ENCODE assay signal across 8 cellular contexts in the genomic region with DNA sequence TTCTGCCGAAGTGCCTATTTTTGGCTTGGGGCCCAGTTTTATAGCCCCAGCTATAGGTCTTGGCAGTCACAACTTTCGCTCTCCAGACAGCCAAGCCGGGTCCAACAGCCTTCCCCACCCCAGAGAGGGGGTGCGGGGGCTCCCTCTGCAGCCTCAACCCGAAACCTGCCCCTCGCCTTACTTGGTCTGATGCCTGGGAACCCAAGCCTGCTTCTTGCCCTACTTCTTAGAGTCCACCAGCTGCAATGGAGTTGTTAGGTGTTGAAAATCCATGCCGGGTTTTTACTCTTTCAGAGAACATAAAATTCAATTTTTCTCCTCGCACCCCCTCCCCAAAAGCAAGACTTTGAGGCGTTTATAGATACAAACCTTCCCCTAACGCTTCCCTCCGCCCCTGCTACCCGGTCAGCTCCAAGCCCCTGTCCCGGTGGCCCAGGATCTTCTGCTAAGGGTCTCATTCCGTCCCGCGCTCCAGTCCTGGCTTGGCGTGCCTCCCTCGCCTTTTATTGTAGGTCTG.
DNase-seq lines count a peak whose midpoint lies in the region; ATAC-seq, FAIRE-seq and TF ChIP-seq lines count a peak whose summit lies in the region.
"Not testable (repeated sequence)": the region's sequence is repeated elsewhere in the genome, so short reads cannot be mapped to it uniquely, and the experiment has no call there.

No MANE protein-coding gene starts in this region.

- TF ChIP-seq POLR2A in Peyer's patch (IDR thresholded peaks at IDR 0.05) = not testable (repeated sequence)

- H3K36me3 ChIP-seq in Peyer's patch; kidney epithelial cell (ENCODE audit: control insufficient read depth, insufficient read depth, low read length); trophoblast cell (ENCODE audit: control insufficient read depth in 1 of 2, insufficient read depth in 2 of 2, low read length in 2 of 2); aorta (ENCODE audit: control insufficient read depth in 1 of 2, insufficient read depth in 2 of 2, low read length in 1 of 2): not testable (repeated sequence)

- not testable (repeated sequence) for H3K27me3 ChIP-seq in Peyer's patch; trophoblast cell (ENCODE audit: insufficient read depth, low read length); aorta (ENCODE audit: control insufficient read depth in 1 of 2, insufficient read depth in 2 of 2, low read length in 1 of 2)
- H3K27me3 ChIP-seq in kidney epithelial cell (ENCODE audit: control insufficient read depth, insufficient read depth, low read length) = peaks cover 11% of the 10 kb centered on the region

- not testable (repeated sequence) for H3K36me3 Mint-ChIP-seq in activated T-helper 17 cell treated with anti-CD3 and anti-CD28 coated beads, Interleukin-2, amount 50 U/mL, for 72 hours (ENCODE audit: low read depth); endothelial cell (ENCODE audit: low read depth, unreplicated experiment)

- H2AK5ac ChIP-seq in trophoblast cell (ENCODE audit: low read length) = not testable (repeated sequence)

- peak; percentile 28 for FAIRE-seq in G401.6 (lab: Jason Lieb, UNC)

- H3K9ac ChIP-seq in trophoblast cell (ENCODE audit: low read length) = peak overlapping the region; percentile 81

- H3K9me3 ChIP-seq in Peyer's patch; trophoblast cell (ENCODE audit: insufficient read depth, low read depth, low read length); aorta (ENCODE audit: control insufficient read depth, low read length): not testable (repeated sequence)

- peak overlapping the region; percentile 54 for H2BK120ac ChIP-seq in trophoblast cell (ENCODE audit: insufficient read depth, low read length, poor library complexity)

- H3K27me3 Mint-ChIP-seq in activated T-helper 17 cell treated with anti-CD3 and anti-CD28 coated beads, Interleukin-2, amount 50 U/mL, for 72 hours = peaks cover 20% of the 10 kb centered on the region
- H3K27me3 Mint-ChIP-seq in endothelial cell (ENCODE audit: unreplicated experiment) = not testable (repeated sequence)

- H3K27ac ChIP-seq in Peyer's patch (peak overlapping the region; percentile 40 to 79 (median 70)), trophoblast cell (ENCODE audit: low read depth, low read length) (peak overlapping the region; percentile 82)
- H3K27ac ChIP-seq in aorta (ENCODE audit: low read depth in 1 of 2, low read length in 2 of 2) = not testable (repeated sequence)

- not testable (repeated sequence) for H2BK12ac ChIP-seq in trophoblast cell (ENCODE audit: low read length)

- H3K4me3 Mint-ChIP-seq in activated T-helper 17 cell treated with anti-CD3 and anti-CD28 coated beads, Interleukin-2, amount 50 U/mL, for 72 hours = peak overlapping the region; percentile 96
- H3K4me3 Mint-ChIP-seq in endothelial cell (ENCODE audit: unreplicated experiment) = peak overlapping the region; percentile 97

- peaks cover 11% of the 10 kb centered on the region for H3K4me1 Mint-ChIP-seq in activated T-helper 17 cell treated with anti-CD3 and anti-CD28 coated beads, Interleukin-2, amount 50 U/mL, for 72 hours
- H3K4me1 Mint-ChIP-seq in endothelial cell (ENCODE audit: unreplicated experiment) = peaks cover 12% of the 10 kb centered on the region

- peaks cover 0 to 37% (median 4%) of the 10 kb centered on the region in 4 donors for H3K4me1 ChIP-seq in Peyer's patch
- H3K4me1 ChIP-seq in trophoblast cell (ENCODE audit: control insufficient read depth in 1 of 2, insufficient read depth in 2 of 2, low read length in 2 of 2); aorta (ENCODE audit: control insufficient read depth in 1 of 2, insufficient read depth in 2 of 2, low read length in 2 of 2): not testable (repeated sequence)

- peaks cover 21% of the 10 kb centered on the region for H3K79me2 ChIP-seq in trophoblast cell (ENCODE audit: control insufficient read depth, insufficient read depth, low read length, poor library complexity)

- peak overlapping the region; percentile 73 for H2BK5ac ChIP-seq in trophoblast cell (ENCODE audit: low read depth, low read length, poor library complexity)

- H2AFZ ChIP-seq in trophoblast cell (ENCODE audit: insufficient read depth, low read length, poor library complexity) = peak overlapping the region; percentile 58

- H3K4me3 ChIP-seq in LNCaP clone FGC (ENCODE audit: low read depth, low read length) (peak overlapping the region; percentile 58), Peyer's patch (peak overlapping the region; percentile 62 to 96 (median 75)), kidney epithelial cell (ENCODE audit: low read depth, low read length) (peak overlapping the region; percentile 67), trophoblast cell (ENCODE audit: low read depth, low read length) (peak overlapping the region; percentile 76), aorta (ENCODE audit: low read length in 2 of 2) (peak overlapping the region in 1 of 2 donors; percentile 82)

- H3K9me3 Mint-ChIP-seq in activated T-helper 17 cell treated with anti-CD3 and anti-CD28 coated beads, Interleukin-2, amount 50 U/mL, for 72 hours; endothelial cell (ENCODE audit: unreplicated experiment): not testable (repeated sequence)

- H4K8ac ChIP-seq in trophoblast cell (ENCODE audit: low read depth, low read length) = peak overlapping the region; percentile 40

- DNase-seq in LNCaP clone FGC (ENCODE audit: low read depth) (peak; percentile 11), endothelial cell (ENCODE audit: low spot score) (peak; percentile 21)
- DNase-seq in Peyer's patch; kidney epithelial cell (ENCODE audit: low read depth); trophoblast cell; aorta: not testable (repeated sequence)

- peak overlapping the region; percentile 51 for H3K18ac ChIP-seq in trophoblast cell (ENCODE audit: low read length)

- intact Hi-C loops in aorta (cut with DNase I) = not testable (repeated sequence)

- peak overlapping the region; percentile 59 for H4K91ac ChIP-seq in trophoblast cell (ENCODE audit: low read depth, low read length)

- peak overlapping the region; percentile 79 for H3K4me2 ChIP-seq in trophoblast cell (ENCODE audit: low read length)

- no CpG with 5 or more reads among the region's 18 CpGs for WGBS in trophoblast cell (ENCODE audit: extremely low coverage, insufficient coverage, insufficient read length)
- 1 to 2% methylated on average over 18 of the region's 18 CpGs for WGBS in aorta, 2 donors

- peak overlapping the region; percentile 13 for H4K12ac ChIP-seq in trophoblast cell (ENCODE audit: low read depth, low read length)

- H3K23ac ChIP-seq in trophoblast cell (ENCODE audit: low read length) = not testable (repeated sequence)

- not testable (repeated sequence) for TF ChIP-seq CTCF in LNCaP clone FGC (IDR thresholded peaks at IDR 0.05; ENCODE audit: control insufficient read depth, extremely low read depth, insufficient read depth); Peyer's patch (IDR thresholded peaks at IDR 0.05); endothelial cell (IDR thresholded peaks at IDR 0.05; ENCODE audit: unreplicated experiment); kidney epithelial cell (IDR thresholded peaks at IDR 0.05; ENCODE audit: insufficient read depth, low read length, poor library complexity, severe bottlenecking)

- peak overlapping the region; percentile 13 for H3K4ac ChIP-seq in trophoblast cell (ENCODE audit: low read depth, low read length)

- ATAC-seq in activated T-helper 17 cell treated with anti-CD3 and anti-CD28 coated beads, Interleukin-2, amount 50 U/mL, for 72 hours (replicated peaks) = not testable (repeated sequence)
- peak; percentile 49 for ATAC-seq in aorta (ENCODE audit: low FRiP score)

- H3K14ac ChIP-seq in trophoblast cell (ENCODE audit: low read length) = peak overlapping the region; percentile 43

- peaks cover 12% of the 10 kb centered on the region for H3K79me1 ChIP-seq in trophoblast cell (ENCODE audit: low read length)

- H3K27ac Mint-ChIP-seq in activated T-helper 17 cell treated with anti-CD3 and anti-CD28 coated beads, Interleukin-2, amount 50 U/mL, for 72 hours = peak overlapping the region; percentile 78
- H3K27ac Mint-ChIP-seq in endothelial cell (ENCODE audit: unreplicated experiment) = peak overlapping the region; percentile 95
